20 cellular contexts compared by ENCODE assay signal in the genomic region with DNA sequence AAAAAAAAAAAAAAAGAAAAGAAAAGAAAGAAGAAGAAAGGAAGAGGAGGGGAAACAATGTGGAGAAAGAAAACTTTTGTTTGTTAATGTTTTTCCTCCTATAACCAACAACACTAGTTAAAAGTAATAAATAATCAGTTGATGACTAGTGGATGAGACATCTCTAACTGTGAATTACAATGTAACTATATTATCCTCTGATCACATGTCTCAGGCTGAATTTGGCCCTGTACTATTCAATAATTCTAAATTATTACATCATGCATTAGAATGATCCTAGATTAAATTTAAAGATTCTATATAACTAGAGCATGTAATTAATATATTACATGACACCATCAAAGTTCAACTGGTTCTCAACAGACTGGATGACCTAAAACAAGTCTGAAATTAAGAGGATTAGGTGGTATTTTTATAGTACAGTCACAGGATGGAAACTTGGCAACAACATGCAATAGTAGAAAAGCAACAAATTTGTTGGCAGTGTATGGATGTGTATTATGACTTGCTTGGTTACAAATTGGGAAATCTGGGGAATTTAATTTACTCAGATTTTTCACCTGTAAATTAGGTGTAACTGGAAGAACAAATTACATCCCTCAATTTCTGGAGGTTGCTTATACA.
A peak's percentile ranks its signal among the peaks of the same experiment; 100 is the strongest.
DNase-seq lines count a peak whose midpoint lies in the region; ATAC-seq and TF ChIP-seq lines count a peak whose summit lies in the region.
"Had no signal": no experiment of that assay in that cellular context is flagged by ENCODE, and none has a peak within 500 bp of the region (broad histone marks: within the 10 kb centered on the region; RNA-seq: fewer than 3 reads in every experiment).

No MANE protein-coding gene starts in this region.

- no peaks in the 10 kb centered on the region for H3K36me3 Mint-ChIP-seq in activated naive CD8-positive, alpha-beta T cell treated with anti-CD3 and anti-CD28 coated beads for 36 hours
- H3K36me3 Mint-ChIP-seq: CD4-positive, CD25-positive, alpha-beta regulatory T cell had no signal

- H3K27me3 Mint-ChIP-seq in activated naive CD8-positive, alpha-beta T cell treated with anti-CD3 and anti-CD28 coated beads for 36 hours = no peaks in the 10 kb centered on the region
- H3K27me3 Mint-ChIP-seq: CD4-positive, CD25-positive, alpha-beta regulatory T cell had no signal

- in situ Hi-C loops in HAP-1 (cut with MboI; ENCODE audit: low sequenced_read_pairs) = no loop called here

- peaks cover 2% of the 10 kb centered on the region for H3K9me3 Mint-ChIP-seq in activated naive CD8-positive, alpha-beta T cell treated with anti-CD3 and anti-CD28 coated beads for 36 hours
- H3K9me3 Mint-ChIP-seq: GM23338 had no signal

- no peaks in the 10 kb centered on the region for H3K9me2 ChIP-seq in PC-3 (replicated peaks; ENCODE audit: low read length)

- no peaks in the 10 kb centered on the region for H3K79me2 ChIP-seq in PC-3 (ENCODE audit: low read length)

- TF ChIP-seq CTCF in PC-3 (conservative IDR thresholded peaks at IDR 0.05; ENCODE audit: low read depth, low read length) (no peak), epithelial cell of esophagus (IDR thresholded peaks at IDR 0.05; ENCODE audit: insufficient read depth, low read depth, low read length, missing control alignments) (no peak), retinal pigment epithelial cell (conservative IDR thresholded peaks at IDR 0.05; ENCODE audit: low read depth, low read length) (no peak)

- no peaks in the 10 kb centered on the region for H3K27me3 ChIP-seq in PC-3 (ENCODE audit: low read length)
- H3K27me3 ChIP-seq in HAP-1 (ENCODE audit: low read depth) = no peaks in the 10 kb centered on the region
- H3K27me3 ChIP-seq: Peyer's patch had no signal

- no peak overlapping the region for H3K4me2 ChIP-seq in PC-3 (ENCODE audit: low read length)
- H3K4me2 ChIP-seq: GM23338 had no signal

- BruUV-seq in PC-3 (replicated peaks; lab: Mats Ljungman, UMichigan) = no TSS peak

- peak; percentile 27; the same call in 1 of the 2 replicates for ATAC-seq in PC-3
- no peak for ATAC-seq in GM18907 (IDR thresholded peaks at IDR 0.05; ENCODE audit: unreplicated experiment)
- ATAC-seq: GM23338, Right ventricle myocardium inferior had no signal

- H2AFZ ChIP-seq in PC-3 (ENCODE audit: low read length) = no peak overlapping the region
- H2AFZ ChIP-seq: GM23338 had no signal

- H3K9me3 ChIP-seq in PC-3 (ENCODE audit: low read length) = no peaks in the 10 kb centered on the region
- H3K9me3 ChIP-seq in HAP-1 = no peaks in the 10 kb centered on the region
- H3K9me3 ChIP-seq: Caco-2, Peyer's patch had no signal

- H3K4me3 ChIP-seq in PC-3 (ENCODE audit: low read length) = no peak overlapping the region
- H3K4me3 ChIP-seq in epithelial cell of esophagus (ENCODE audit: low read length) = no peak overlapping the region
- no peak overlapping the region for H3K4me3 ChIP-seq in retinal pigment epithelial cell (ENCODE audit: low read length)
- no peak overlapping the region for H3K4me3 ChIP-seq in HAP-1
- H3K4me3 ChIP-seq: GM23338, Peyer's patch had no signal

- H3K4me1 ChIP-seq in PC-3 (ENCODE audit: insufficient read depth, low read length) (no peaks in the 10 kb centered on the region), HAP-1 (no peaks in the 10 kb centered on the region)
- H3K4me1 ChIP-seq: Caco-2, Peyer's patch had no signal

- H3K4me1 Mint-ChIP-seq in activated naive CD8-positive, alpha-beta T cell treated with anti-CD3 and anti-CD28 coated beads for 36 hours = no peaks in the 10 kb centered on the region
- H3K4me1 Mint-ChIP-seq: CD4-positive, CD25-positive, alpha-beta regulatory T cell; GM23338 had no signal

- no peaks in the 10 kb centered on the region for H3K36me3 ChIP-seq in PC-3 (ENCODE audit: low read depth, low read length)
- H3K36me3 ChIP-seq in HAP-1 (replicated peaks) = no peaks in the 10 kb centered on the region
- H3K36me3 ChIP-seq: Peyer's patch had no signal

- DNase-seq in PC-3 (no peak), epithelial cell of esophagus (ENCODE audit: low read depth) (peak; percentile 43), fibroblast of the conjunctiva (ENCODE audit: low read depth) (peak; percentile 16), retinal pigment epithelial cell (ENCODE audit: low read depth) (peak; percentile 94), A172 (ENCODE audit: low spot score) (no peak), HAP-1 (ENCODE audit: low spot score in 2 of 2) (no peak)
- no peak for DNase-seq in activated naive CD8-positive, alpha-beta T cell treated with anti-CD3 and anti-CD28 coated beads for 36 hours
- DNase-seq: Caco-2; CD4-positive, CD25-positive, alpha-beta regulatory T cell; DMS153; KBM-7; NCI-H1092; NCI-H146; NCI-H2081 treated with DMSO at 0.1 percent for 48 hours; NCI-H2227 treated with DMSO at 0.1 percent for 48 hours; NCI-H524; Peyer's patch had no signal

- H3K9ac ChIP-seq in PC-3 (ENCODE audit: low read length) = no peak overlapping the region

- POLR2A ChIA-PET in PC-3 (lab: Charles Lee; ENCODE audit: unreplicated experiment) = no interaction called here

- H3K4me3 Mint-ChIP-seq in activated naive CD8-positive, alpha-beta T cell treated with anti-CD3 and anti-CD28 coated beads for 36 hours = no peak overlapping the region
- H3K4me3 Mint-ChIP-seq: CD4-positive, CD25-positive, alpha-beta regulatory T cell; GM23338 had no signal

- CTCF ChIA-PET in PC-3 (lab: Charles Lee) = no interaction called here

- no peaks in the 10 kb centered on the region for H4K20me1 ChIP-seq in PC-3 (ENCODE audit: low read length)

- no peak overlapping the region for H3K27ac ChIP-seq in PC-3 (ENCODE audit: low read length)
- H3K27ac ChIP-seq: Peyer's patch had no signal

- intact Hi-C loops in PC-3 (cut with micrococcal nuclease) = no loop called here

- H3K27ac Mint-ChIP-seq in activated naive CD8-positive, alpha-beta T cell treated with anti-CD3 and anti-CD28 coated beads for 36 hours = no peak overlapping the region
- H3K27ac Mint-ChIP-seq: CD4-positive, CD25-positive, alpha-beta regulatory T cell; GM23338 had no signal

- no peaks in the 10 kb centered on the region for H3F3A ChIP-seq in PC-3 (ENCODE audit: low read length, unreplicated experiment)

Comparison
In these comparisons a context has a peak if more than half of its experiments do, and no peak if none do; other contexts are left out.
1. DNase-seq: peak in epithelial cell of esophagus (single experiment), fibroblast of the conjunctiva (single experiment) and retinal pigment epithelial cell (single experiment); none in PC-3 (single experiment), A172 (single experiment), activated naive CD8-positive, alpha-beta T cell treated with anti-CD3 and anti-CD28 coated beads for 36 hours (single experiment) and HAP-1 (0 of 2).